17 cellular contexts compared by ENCODE assay signal in genomic region chr6:43639984-43640800, GRCh38. TPM values are rescaled to one million over a fixed set of nuclear protein-coding genes. Genes with fewer than 3 reads are reported as not detected.
DNase-seq lines count a peak whose midpoint lies in the region; ATAC-seq and TF ChIP-seq lines count a peak whose summit lies in the region.
"Had no signal": no experiment of that assay in that cellular context is flagged by ENCODE, and none has a peak within 500 bp of the region (broad histone marks: within the 10 kb centered on the region; RNA-seq: fewer than 3 reads in every experiment).

No MANE protein-coding gene starts in this region.

- no peak overlapping the region for H2AK5ac ChIP-seq in neuronal stem cell (ENCODE audit: low read depth, low read length)

- no peak overlapping the region for H2BK120ac ChIP-seq in neuronal stem cell (ENCODE audit: low read depth, low read length)

- H3K4me2 ChIP-seq in neuronal stem cell (ENCODE audit: insufficient read depth, low read length, poor library complexity, severe bottlenecking) = no peak overlapping the region
- no peak overlapping the region for H3K4me2 ChIP-seq in GM23338

- peak overlapping the region; percentile 45 for H3K4me3 Mint-ChIP-seq in activated CD4-positive, alpha-beta T cell treated with anti-CD3 and anti-CD28 coated beads, Interleukin-2, amount 10 ng/mL, durations not matched to agents 24 days and 14 days
- H3K4me3 Mint-ChIP-seq in brain (peak overlapping the region in 4 of 5 experiments; percentile 28 to 73 (median 44)), GM23338 (no peak overlapping the region)

- no peak for DNase-seq in activated CD4-positive, alpha-beta T cell treated with anti-CD3 and anti-CD28 coated beads, Interleukin-2, amount 10 ng/mL, durations not matched to agents 24 days and 14 days
- no peak for DNase-seq in activated CD4-positive, alpha-beta T cell treated with anti-CD3 and anti-CD28 coated beads for 1 hour
- DNase-seq in OCI-M1 (lab: John Stamatoyannopoulos, UW) (peak; percentile 48), neuronal stem cell (ENCODE audit: low spot score) (no peak), GM23338 (ENCODE audit: low spot score) (no peak), GF-D8 (lab: John Stamatoyannopoulos, UW) (no peak)
- DNase-seq in stimulated activated naive CD8-positive, alpha-beta T cell treated with anti-CD3 and anti-CD28 coated beads, Interleukin-15, Interleukin-2, amounts not matched to agents 100 U/mL and 50 U/mL, for 24 hours = no peak
- DNase-seq: activated CD8-positive, alpha-beta memory T cell treated with anti-CD3 and anti-CD28 coated beads, Interleukin-2, amount 50 U/mL, for 4 hours; adrenal gland; H7; Karpas-422; NCI-H2029; NCI-H82; SHP77 treated with DMSO at 0.1 percent for 48 hours had no signal

- no CpG with 5 or more reads among the region's 21 CpGs for WGBS in neuronal stem cell (ENCODE audit: extremely low coverage in 2 of 2, insufficient read length in 2 of 2, insufficient replicate concordance in 1 of 2), 2 donors

- H3K4me1 ChIP-seq in neuronal stem cell (ENCODE audit: control insufficient read depth in 2 of 2, insufficient read depth in 1 of 2, low read depth in 1 of 2, low read length in 2 of 2) = peaks cover 6 to 11% of the 10 kb centered on the region in 2 donors
- H3K4me1 ChIP-seq in GM23338 (ENCODE audit: insufficient read depth) = peaks cover 15% of the 10 kb centered on the region

- H4K20me1 ChIP-seq in GM23338 (replicated peaks; ENCODE audit: insufficient read depth) = peaks cover 31% of the 10 kb centered on the region

- no peak overlapping the region for H3K27ac Mint-ChIP-seq in activated CD4-positive, alpha-beta T cell treated with anti-CD3 and anti-CD28 coated beads, Interleukin-2, amount 10 ng/mL, durations not matched to agents 24 days and 14 days
- H3K27ac Mint-ChIP-seq in brain = peak overlapping the region in 3 of 5 experiments; percentile 12 to 34 (median 24)
- no peak overlapping the region for H3K27ac Mint-ChIP-seq in GM23338

- H3K27me3 ChIP-seq in neuronal stem cell (ENCODE audit: control insufficient read depth in 3 of 3, insufficient read depth in 3 of 3, low read depth in 1 of 3, low read length in 3 of 3) (no peaks in the 10 kb centered on the region), GM23338 (ENCODE audit: insufficient read depth) (no peaks in the 10 kb centered on the region)
- H3K27me3 ChIP-seq: adrenal gland, neutrophil had no signal

- H3K18ac ChIP-seq in neuronal stem cell (ENCODE audit: low read length) = no peak overlapping the region

- H3K4me1 Mint-ChIP-seq in activated CD4-positive, alpha-beta T cell treated with anti-CD3 and anti-CD28 coated beads, Interleukin-2, amount 10 ng/mL, durations not matched to agents 24 days and 14 days = peaks cover 35% of the 10 kb centered on the region
- H3K4me1 Mint-ChIP-seq in brain = peaks cover 72% of the 10 kb centered on the region
- peaks cover 18% of the 10 kb centered on the region for H3K4me1 Mint-ChIP-seq in GM23338

- H4K8ac ChIP-seq in neuronal stem cell (ENCODE audit: low read depth, low read length) = no peak overlapping the region

- peaks cover 7% of the 10 kb centered on the region for H3K79me1 ChIP-seq in neuronal stem cell (ENCODE audit: low read depth, low read length)

- H2BK15ac ChIP-seq in neuronal stem cell (ENCODE audit: low read length) = no peak overlapping the region

- H2AFZ ChIP-seq in neuronal stem cell (ENCODE audit: low read length) (no peak overlapping the region), GM23338 (no peak overlapping the region)

- H3K9ac ChIP-seq in neuronal stem cell (ENCODE audit: low read depth, low read length, poor library complexity) = no peak overlapping the region

- H3K9me3 ChIP-seq in neuronal stem cell (replicated peaks in 1 of 2; ENCODE audit: control insufficient read depth in 2 of 2, insufficient read depth in 1 of 2, low read depth in 1 of 2, low read length in 2 of 2) = no peaks in the 10 kb centered on the region
- H3K9me3 ChIP-seq: adrenal gland, neutrophil had no signal

- TF ChIP-seq CTCF in brain (conservative IDR thresholded peaks at IDR 0.05) (no peak), GM23338 (conservative IDR thresholded peaks at IDR 0.05; ENCODE audit: low read depth in 2 of 2) (no peak)

- no peaks in the 10 kb centered on the region for H3K9me2 ChIP-seq in GM23338 (ENCODE audit: insufficient read depth)

- H3K4ac ChIP-seq in neuronal stem cell (ENCODE audit: low read length) = peak overlapping the region; percentile 55

- H4K91ac ChIP-seq in neuronal stem cell (ENCODE audit: low read depth, low read length, poor library complexity) = no peak overlapping the region

- no peak overlapping the region for H3K27ac ChIP-seq in neuronal stem cell (replicated peaks; ENCODE audit: low read length)
- no peak overlapping the region for H3K27ac ChIP-seq in GM23338 (ENCODE audit: low read depth)
- H3K27ac ChIP-seq: adrenal gland, neutrophil had no signal

- H3K36me3 Mint-ChIP-seq in activated CD4-positive, alpha-beta T cell treated with anti-CD3 and anti-CD28 coated beads, Interleukin-2, amount 10 ng/mL, durations not matched to agents 24 days and 14 days (ENCODE audit: low read depth) = peaks cover 46% of the 10 kb centered on the region
- H3K36me3 Mint-ChIP-seq in brain (peaks cover 53% of the 10 kb centered on the region), GM23338 (ENCODE audit: low read depth) (peaks cover 62% of the 10 kb centered on the region)

- no peak overlapping the region for H3K4me3 ChIP-seq in neuronal stem cell (ENCODE audit: low read length in 2 of 2)
- no peak overlapping the region for H3K4me3 ChIP-seq in GM23338
- H3K4me3 ChIP-seq: adrenal gland had no signal

- H3K27me3 Mint-ChIP-seq in activated CD4-positive, alpha-beta T cell treated with anti-CD3 and anti-CD28 coated beads, Interleukin-2, amount 10 ng/mL, durations not matched to agents 24 days and 14 days = no peaks in the 10 kb centered on the region
- H3K27me3 Mint-ChIP-seq in brain (no peaks in the 10 kb centered on the region), GM23338 (ENCODE audit: insufficient read depth, low read depth, poor library complexity) (peaks cover 14% of the 10 kb centered on the region)
- H3K27me3 Mint-ChIP-seq: stimulated activated naive CD8-positive, alpha-beta T cell treated with anti-CD3 and anti-CD28 coated beads, Interleukin-15, Interleukin-2, amounts not matched to agents 100 ng/mL and 50 ng/mL, for 24 hours had no signal

- intact Hi-C loops in activated CD4-positive, alpha-beta T cell treated with anti-CD3 and anti-CD28 coated beads, Interleukin-2, amount 10 ng/mL, durations not matched to agents 24 days and 14 days (cut with micrococcal nuclease) = loop anchor here (10.0 kb wide), 1 partner anchor 435 kb away; no protein-coding TSS in a partner anchor

- H2BK5ac ChIP-seq in neuronal stem cell (ENCODE audit: low read length) = peak overlapping the region; percentile 44

- H3K79me2 ChIP-seq in GM23338 (replicated peaks; ENCODE audit: insufficient read depth) = peaks cover 44% of the 10 kb centered on the region

- H3K23ac ChIP-seq in neuronal stem cell (ENCODE audit: low read depth, low read length, poor library complexity) = no peak overlapping the region

- H2BK12ac ChIP-seq in neuronal stem cell (ENCODE audit: low read length) = no peak overlapping the region

- no peak overlapping the region for H3K14ac ChIP-seq in neuronal stem cell (ENCODE audit: low read length)

- no peak for ATAC-seq in stimulated activated naive CD8-positive, alpha-beta T cell treated with anti-CD3 and anti-CD28 coated beads, Interleukin-15, Interleukin-2, amounts not matched to agents 100 U/mL and 50 U/mL, for 24 hours
- no peak for ATAC-seq in GM23338

- H3K36me3 ChIP-seq in neuronal stem cell (replicated peaks in 1 of 2; ENCODE audit: control insufficient read depth in 2 of 2, insufficient read depth in 2 of 2, low read length in 2 of 2) (peaks cover 24 to 60% of the 10 kb centered on the region in 2 donors), GM23338 (ENCODE audit: insufficient read depth) (peaks cover 23% of the 10 kb centered on the region)

- no peaks in the 10 kb centered on the region for H3K9me3 Mint-ChIP-seq in activated CD4-positive, alpha-beta T cell treated with anti-CD3 and anti-CD28 coated beads, Interleukin-2, amount 10 ng/mL, durations not matched to agents 24 days and 14 days
- H3K9me3 Mint-ChIP-seq in brain = peaks cover 0 to 2% (median 0%) of the 10 kb centered on the region in 5 experiments
- H3K9me3 Mint-ChIP-seq in GM23338 = no peaks in the 10 kb centered on the region
- H3K9me3 Mint-ChIP-seq: stimulated activated naive CD8-positive, alpha-beta T cell treated with anti-CD3 and anti-CD28 coated beads, Interleukin-15, Interleukin-2, amounts not matched to agents 100 ng/mL and 50 ng/mL, for 24 hours had no signal

- H3F3A ChIP-seq in GM23338 (replicated peaks; ENCODE audit: low read depth) = peaks cover 9% of the 10 kb centered on the region

RNA-seq across cellular contexts. Expression of gene MAD2L1BP, which starts 4.6 kb away (rescaled TPM):
- 36.3 and 40.2 TPM in 2 replicates for total RNA-seq in activated CD4-positive, alpha-beta T cell treated with anti-CD3 and anti-CD28 coated beads, Interleukin-2, amount 10 ng/mL, durations not matched to agents 24 days and 14 days
- polyA plus RNA-seq in brain (ENCODE audit: insufficient read depth, low read depth, low replicate concordance) (32.9 TPM), GM23338 (2016; fragmentation: Nextera tagmentation; extraction: Ambion mirVana) (26.6 and 27.2 TPM in 2 replicates)
- polyA plus RNA-seq in neuronal stem cell (2013, experiment 1 of 2) = 21.5 TPM
- 22.5 TPM for polyA plus RNA-seq in neuronal stem cell (2013, experiment 2 of 2)
- 39.6 and 51.7 TPM in 2 replicates for total RNA-seq in GM23338 (2014; rRNA removed; shearing (Covaris generic))

RNA-seq across cellular contexts. Expression of gene RSPH9, which starts 4.6 kb away (rescaled TPM):
- not detected in 2 replicates for total RNA-seq in activated CD4-positive, alpha-beta T cell treated with anti-CD3 and anti-CD28 coated beads, Interleukin-2, amount 10 ng/mL, durations not matched to agents 24 days and 14 days
- 4.1 TPM for polyA plus RNA-seq in brain (ENCODE audit: insufficient read depth, low read depth, low replicate concordance)
- 1.8 TPM for polyA plus RNA-seq in neuronal stem cell (2013, experiment 1 of 2)
- polyA plus RNA-seq in neuronal stem cell (2013, experiment 2 of 2) = 1.5 TPM
- 0.10 TPM in 1 of 2 replicates, not detected in the other for total RNA-seq in GM23338 (2014; rRNA removed; shearing (Covaris generic))
- 0.38 and 0.39 TPM in 2 replicates for polyA plus RNA-seq in GM23338 (2016; fragmentation: Nextera tagmentation; extraction: Ambion mirVana)

RNA-seq across cellular contexts. Expression of gene GTPBP2, which starts 11.1 kb away (rescaled TPM):
- total RNA-seq in activated CD4-positive, alpha-beta T cell treated with anti-CD3 and anti-CD28 coated beads, Interleukin-2, amount 10 ng/mL, durations not matched to agents 24 days and 14 days = 69.4 and 70.3 TPM in 2 replicates
- polyA plus RNA-seq in brain (ENCODE audit: insufficient read depth, low read depth, low replicate concordance) = 57.8 TPM
- polyA plus RNA-seq in neuronal stem cell (2013, experiment 1 of 2) = 49.3 TPM
- polyA plus RNA-seq in neuronal stem cell (2013, experiment 2 of 2) = 48.3 TPM
- 46.4 and 55.9 TPM in 2 replicates for total RNA-seq in GM23338 (2014; rRNA removed; shearing (Covaris generic))
- polyA plus RNA-seq in GM23338 (2016; fragmentation: Nextera tagmentation; extraction: Ambion mirVana) = 14.9 and 17.5 TPM in 2 replicates

RNA-seq across cellular contexts. Expression of gene MRPS18A, which starts 47.4 kb away (rescaled TPM):
- total RNA-seq in activated CD4-positive, alpha-beta T cell treated with anti-CD3 and anti-CD28 coated beads, Interleukin-2, amount 10 ng/mL, durations not matched to agents 24 days and 14 days = 47.4 and 50.1 TPM in 2 replicates
- polyA plus RNA-seq in brain (ENCODE audit: insufficient read depth, low read depth, low replicate concordance) = 89.2 TPM
- 52.5 TPM for polyA plus RNA-seq in neuronal stem cell (2013, experiment 1 of 2)
- polyA plus RNA-seq in neuronal stem cell (2013, experiment 2 of 2) = 51.4 TPM
- total RNA-seq in GM23338 (2014; rRNA removed; shearing (Covaris generic)) = 51.7 and 62.7 TPM in 2 replicates
- polyA plus RNA-seq in GM23338 (2016; fragmentation: Nextera tagmentation; extraction: Ambion mirVana) = 58.6 and 58.9 TPM in 2 replicates

Comparison
In these comparisons a context has a peak if more than half of its experiments do, and no peak if none do; other contexts are left out.
1. H3K27ac Mint-ChIP-seq: peak in brain (3 of 5); none in activated CD4-positive, alpha-beta T cell treated with anti-CD3 and anti-CD28 coated beads, Interleukin-2, amount 10 ng/mL, durations not matched to agents 24 days and 14 days (single experiment) and GM23338 (single experiment).